Comparison of ENCODE assay signal across 18 cellular contexts in genomic region chr12:91636721-91637120, GRCh38.
"Had no signal": no experiment of that assay in that cellular context is flagged by ENCODE, and none has a peak within 500 bp of the region (broad histone marks: within the 10 kb centered on the region; RNA-seq: fewer than 3 reads in every experiment).

No MANE protein-coding gene starts in this region.

- H3K4me1 Mint-ChIP-seq: memory B cell had no signal

- H3K27ac ChIP-seq: foreskin keratinocyte, left ventricle myocardium inferior, lower lobe of right lung, pancreas had no signal

- H3K36me3 Mint-ChIP-seq: memory B cell, mesothelial cell of epicardium, natural killer cell had no signal

- H3K4me1 ChIP-seq: foreskin keratinocyte, left ventricle myocardium inferior, lower lobe of right lung, pancreas had no signal

- DNase-seq: erythroblast; foreskin keratinocyte; kidney; left cardiac atrium; left ventricle myocardium inferior; lower lobe of right lung; natural killer cell; occipital lobe; pancreas; right cardiac atrium; small intestine; stimulated activated CD4-positive, alpha-beta T cell treated with anti-CD3 and anti-CD28 coated beads, Interleukin-12 subunit alpha, Interleukin-12 subunit beta, amount 100 ng/mL, for 4 hours; stimulated activated naive CD4-positive, alpha-beta T cell treated with Interleukin-2 at 50 U/mL for 16 hours; trophoblast cell had no signal

- H3K9me3 Mint-ChIP-seq: memory B cell, mesothelial cell of epicardium, natural killer cell had no signal

- H3K9me3 ChIP-seq: left ventricle myocardium inferior, lower lobe of right lung, pancreas had no signal

- H3K27ac Mint-ChIP-seq: dendritic cell treated with granulocyte-macrophage colony-stimulating factor and Interleukin-4, amounts not matched to agents 40 ng/mL and 50 ng/mL, for 4 days; memory B cell; mesothelial cell of epicardium; natural killer cell; progenitor cell of endocrine pancreas had no signal

- H3K4me3 Mint-ChIP-seq: dendritic cell treated with granulocyte-macrophage colony-stimulating factor and Interleukin-4, amounts not matched to agents 40 ng/mL and 50 ng/mL, for 4 days; memory B cell; mesothelial cell of epicardium; natural killer cell had no signal

- H3K4me3 ChIP-seq: left ventricle myocardium inferior, lower lobe of right lung, pancreas had no signal

- ATAC-seq: foreskin keratinocyte, left cardiac atrium, lower lobe of right lung, natural killer cell, pancreas, right cardiac atrium had no signal

- H3K36me3 ChIP-seq: left ventricle myocardium inferior, lower lobe of right lung, pancreas had no signal

- H3K27me3 Mint-ChIP-seq: dendritic cell treated with granulocyte-macrophage colony-stimulating factor and Interleukin-4, amounts not matched to agents 40 ng/mL and 50 ng/mL, for 4 days; progenitor cell of endocrine pancreas had no signal

- H3K27me3 ChIP-seq: foreskin keratinocyte, pancreas had no signal
